Comparison of ENCODE assay signal across 19 cellular contexts in genomic region chr11:126669416-126669815, GRCh38.
A peak's percentile ranks its signal among the peaks of the same experiment; 100 is the strongest.
DNase-seq lines count a peak whose midpoint lies in the region.
"Had no signal": no experiment of that assay in that cellular context is flagged by ENCODE, and none has a peak within 500 bp of the region (broad histone marks: within the 10 kb centered on the region; RNA-seq: fewer than 3 reads in every experiment).

No MANE protein-coding gene starts in this region.

- in situ Hi-C loops in KBM-7 (cut with MboI; ENCODE audit: low pct_unique_long_range_greater_than_20kb, low sequenced_read_pairs), result no loop called here

- DNase-seq in AG08395 (ENCODE audit: low spot score), result peak; percentile 83
- peak; percentile 31 for DNase-seq in GM04504 (ENCODE audit: low read depth)
- peak; percentile 28 for DNase-seq in NCI-H226
- DNase-seq in hepatic stellate cell (ENCODE audit: low spot score), result peak; percentile 29
- no peak for DNase-seq in epidermal melanocyte (ENCODE audit: insufficient read length, low spot score)
- DNase-seq in KBM-7, result no peak
- DNase-seq in midbrain (lab: John Stamatoyannopoulos, UW), result no peak
- DNase-seq in GDM1 (lab: John Stamatoyannopoulos, UW), result no peak
- DNase-seq: activated CD4-positive, alpha-beta T cell treated with anti-CD3 and anti-CD28 coated beads for 48 hours; activated naive CD4-positive, alpha-beta T cell; activated T-cell treated with anti-CD3 and anti-CD28 coated beads, Interleukin-2, amount 50 U/mL, for 4 hours; colonic mucosa; GOT3; KG1; left cardiac atrium; NCI-H1105; NCI-H2029; NCI-H446; stimulated activated CD4-positive, alpha-beta T cell treated with anti-CD3 and anti-CD28 coated beads, Interleukin-1b, Interleukin-23, amount 100 ng/mL, for 48 hours had no signal

Comparison
In these comparisons a context has a peak if more than half of its experiments do, and no peak if none do; other contexts are left out.
1. DNase-seq: peak in AG08395 (single experiment), GM04504 (single experiment), NCI-H226 (single experiment) and hepatic stellate cell (single experiment); none in epidermal melanocyte (single experiment), KBM-7 (single experiment), midbrain (single experiment) and GDM1 (single experiment).